17 cellular contexts compared by ENCODE assay signal in the genomic region with DNA sequence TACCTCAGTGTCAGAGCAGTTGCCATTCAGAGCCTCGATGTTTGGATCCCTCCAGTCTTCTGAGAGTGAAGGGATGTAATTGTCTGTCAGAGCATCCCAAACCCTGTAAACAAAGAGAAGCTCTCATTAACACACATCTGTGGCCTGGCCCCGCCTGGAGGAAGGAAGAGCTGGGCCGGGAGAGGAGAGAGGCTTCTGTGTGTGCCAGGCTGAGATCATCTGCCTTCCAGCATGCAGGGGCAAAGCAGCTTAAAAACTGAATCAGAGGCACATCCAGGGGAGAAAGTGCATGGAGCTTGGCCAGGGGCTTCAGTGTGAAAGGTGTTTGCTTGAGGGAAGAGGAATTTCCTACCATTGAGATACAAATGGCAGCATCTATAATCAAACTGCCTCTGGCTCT. TPM values are rescaled to one million over a fixed set of nuclear protein-coding genes. Genes with fewer than 3 reads are reported as not detected.
DNase-seq lines count a peak whose midpoint lies in the region; ATAC-seq and TF ChIP-seq lines count a peak whose summit lies in the region.
"Had no signal": no experiment of that assay in that cellular context is flagged by ENCODE, and none has a peak within 500 bp of the region (broad histone marks: within the 10 kb centered on the region; RNA-seq: fewer than 3 reads in every experiment).

No MANE protein-coding gene starts in this region.

- H3K9ac ChIP-seq in SK-N-SH, result no peak overlapping the region
- H3K9ac ChIP-seq in endodermal cell (ENCODE audit: extremely low read depth, low read length, poor library complexity, severe bottlenecking), result no peak overlapping the region

- CTCF ChIA-PET in SK-N-SH (lab: Yijun Ruan, JAX), result interaction anchor here (0.9 to 1.7 kb wide), 4 partner anchors 8 to 30 kb away, joined by 3 to 7 read pairs (median 6); a partner anchor contains a TSS

- no peaks in the 10 kb centered on the region for H4K20me1 ChIP-seq in SK-N-SH (ENCODE audit: insufficient read depth)

- ATAC-seq in SK-N-SH treated with all-trans-retinoic acid at 6 μM for 48 hours (no peak), upper lobe of right lung (no peak), HG02970 (IDR thresholded peaks at IDR 0.05; ENCODE audit: low FRiP score, unreplicated experiment) (no peak)
- ATAC-seq: activated CD8-positive, alpha-beta T cell treated with anti-CD3 and anti-CD28 coated beads for 36 hours had no signal

- TF ChIP-seq POLR2A in thyroid gland (IDR thresholded peaks at IDR 0.05), result no peak

- no peaks in the 10 kb centered on the region for H3K36me3 Mint-ChIP-seq in endodermal cell (ENCODE audit: low read depth)
- H3K36me3 Mint-ChIP-seq: type B pancreatic cell had no signal

- H2AFZ ChIP-seq in SK-N-SH (ENCODE audit: low read depth), result no peak overlapping the region

- H3K9me3 Mint-ChIP-seq in endodermal cell, result no peaks in the 10 kb centered on the region
- H3K9me3 Mint-ChIP-seq: activated CD8-positive, alpha-beta T cell treated with anti-CD3 and anti-CD28 coated beads for 36 hours; type B pancreatic cell had no signal

- H3K36me3 ChIP-seq in SK-N-SH (replicated peaks in 1 of 2; ENCODE audit: control insufficient read depth in 1 of 2, insufficient read depth in 2 of 2, low read length in 1 of 2) (no peaks in the 10 kb centered on the region), endodermal cell (ENCODE audit: control insufficient read depth, insufficient read depth, low read length) (peaks cover 4% of the 10 kb centered on the region), upper lobe of right lung (no peaks in the 10 kb centered on the region), thyroid gland (no peaks in the 10 kb centered on the region)
- H3K36me3 ChIP-seq: WERI-Rb-1 had no signal

- TF ChIP-seq CTCF in SK-N-SH (IDR thresholded peaks at IDR 0.05) (no peak), endodermal cell (conservative IDR thresholded peaks at IDR 0.05) (no peak), upper lobe of right lung (IDR thresholded peaks at IDR 0.05) (no peak), thyroid gland (IDR thresholded peaks at IDR 0.05) (no peak)

- no peak overlapping the region for H3K27ac ChIP-seq in SK-N-SH (ENCODE audit: low read depth in 2 of 2, low read length in 1 of 2)
- H3K27ac ChIP-seq in endodermal cell (ENCODE audit: low read depth, low read length), result peak overlapping the region; percentile 77
- peak overlapping the region; percentile 94 for H3K27ac ChIP-seq in layer of hippocampus (ENCODE audit: low read depth, low read length)
- no peak overlapping the region for H3K27ac ChIP-seq in upper lobe of right lung
- H3K27ac ChIP-seq in thyroid gland, result no peak overlapping the region
- H3K27ac ChIP-seq: WERI-Rb-1 had no signal

- peak; percentile 40 for DNase-seq in SK-N-SH
- peak; percentile 65 for DNase-seq in endodermal cell
- DNase-seq in upper lobe of right lung, result no peak
- no peak for DNase-seq in thyroid gland
- DNase-seq in NCI-H748 (lab: John Stamatoyannopoulos, UW; ENCODE audit: unreplicated experiment), result no peak
- DNase-seq: activated CD8-positive, alpha-beta T cell treated with anti-CD3 and anti-CD28 coated beads for 36 hours; cerebellar nuclear complex; KG1; NCI-H1092 treated with DMSO at 0.1 percent for 48 hours; NCI-H2171 treated with DMSO at 0.1 percent for 48 hours; RPMI8226; T-helper 1 cell; WERI-Rb-1 had no signal

- no peak overlapping the region for H3K4me2 ChIP-seq in SK-N-SH

- H3K4me1 ChIP-seq in SK-N-SH (ENCODE audit: control insufficient read depth in 1 of 2, insufficient read depth in 2 of 2, low read depth in 1 of 2, low read length in 1 of 2) (peaks cover 0 to 4% of the 10 kb centered on the region in 2 experiments; a peak in 1 of 4 replicates), endodermal cell (ENCODE audit: control insufficient read depth, insufficient read depth, low read length) (no peaks in the 10 kb centered on the region), upper lobe of right lung (no peaks in the 10 kb centered on the region), thyroid gland (no peaks in the 10 kb centered on the region)

- no peaks in the 10 kb centered on the region for H3F3A ChIP-seq in SK-N-SH (replicated peaks; ENCODE audit: insufficient read depth)

- peaks cover 36% of the 10 kb centered on the region for H3K27me3 Mint-ChIP-seq in endodermal cell (ENCODE audit: insufficient read depth)
- H3K27me3 Mint-ChIP-seq: type B pancreatic cell had no signal

- no peak for TF ChIP-seq EP300 in SK-N-SH (IDR thresholded peaks at IDR 0.05; ENCODE audit: borderline replicate concordance in 1 of 2, low read depth in 1 of 2, low read length in 1 of 2)

- no peak overlapping the region for H3K27ac Mint-ChIP-seq in endodermal cell
- H3K27ac Mint-ChIP-seq: activated CD8-positive, alpha-beta T cell treated with anti-CD3 and anti-CD28 coated beads for 36 hours; type B pancreatic cell had no signal

- WGBS in SK-N-SH (ENCODE audit: low lambda C conversion rate), result 53% methylated on average over 3 of the region's 3 CpGs
- whole genome bisulfite sequencing in endodermal cell (ENCODE audit: insufficient coverage in 1 of 2, insufficient read length in 1 of 2), 2 experiments, result 78 to 84% methylated on average over 3 of the region's 3 CpGs
- WGBS in thyroid gland, 2 donors, result 51 to 63% methylated on average over 3 of the region's 3 CpGs

- H3K27me3 ChIP-seq in SK-N-SH (ENCODE audit: insufficient read depth) (no peaks in the 10 kb centered on the region), endodermal cell (ENCODE audit: control insufficient read depth, insufficient read depth, low read length, poor library complexity, severe bottlenecking) (peaks cover 6% of the 10 kb centered on the region), layer of hippocampus (ENCODE audit: control insufficient read depth, insufficient read depth, low read length) (no peaks in the 10 kb centered on the region), upper lobe of right lung (no peaks in the 10 kb centered on the region), thyroid gland (no peaks in the 10 kb centered on the region)

- no peaks in the 10 kb centered on the region for H3K9me2 ChIP-seq in SK-N-SH

- H3K79me2 ChIP-seq in SK-N-SH (ENCODE audit: insufficient read depth), result no peaks in the 10 kb centered on the region

- H3K9me3 ChIP-seq in SK-N-SH (no peaks in the 10 kb centered on the region), endodermal cell (ENCODE audit: control insufficient read depth, low read length) (peaks cover 5% of the 10 kb centered on the region), upper lobe of right lung (no peaks in the 10 kb centered on the region), thyroid gland (no peaks in the 10 kb centered on the region)

- H3K4me1 Mint-ChIP-seq in endodermal cell, result peaks cover 18% of the 10 kb centered on the region

- POLR2A ChIA-PET in SK-N-SH (lab: Yijun Ruan, JAX), result interaction anchor here (0.7 to 0.8 kb wide), 2 partner anchors 88 to 385 kb away, joined by 3 read pairs; no protein-coding TSS in a partner anchor

- intact Hi-C loops in upper lobe of right lung (cut with DNase I) (no loop called here), thyroid gland (cut with DNase I) (no loop called here)

- no peak for TF ChIP-seq RAD21 in SK-N-SH (IDR thresholded peaks at IDR 0.05; ENCODE audit: low read length)

- no peak overlapping the region for H3K4me3 Mint-ChIP-seq in endodermal cell
- H3K4me3 Mint-ChIP-seq: activated CD8-positive, alpha-beta T cell treated with anti-CD3 and anti-CD28 coated beads for 36 hours; type B pancreatic cell had no signal

- H3K4me3 ChIP-seq in SK-N-SH (ENCODE audit: low read depth in 2 of 2, low read length in 1 of 2) (no peak overlapping the region), endodermal cell (ENCODE audit: low read length) (no peak overlapping the region), upper lobe of right lung (no peak overlapping the region), thyroid gland (replicated peaks in 1 of 3) (no peak overlapping the region)

TF ChIP-seq in SK-N-SH, 30 proteins besides CTCF, POLR2A, EP300 and RAD21:
- no peak for TF ChIP-seq FOXJ3 (CRISPR knock-in tag; IDR thresholded peaks at IDR 0.05)
- TF ChIP-seq TEAD4 (IDR thresholded peaks at IDR 0.05; ENCODE audit: borderline replicate concordance, insufficient read depth), result no peak
TF ChIP-seq in SK-N-SH: peak in this region for 0.

TF ChIP-seq in SK-N-SH treated with all-trans-retinoic acid at 6 μM for 48 hours, 23 proteins besides CTCF, POLR2A, EP300 and RAD21 (continues in another document):
- no peak for TF ChIP-seq ZNF8 (CRISPR knock-in tag; IDR thresholded peaks at IDR 0.05)
- TF ChIP-seq PPARA (CRISPR knock-in tag; IDR thresholded peaks at IDR 0.05; ENCODE audit: borderline replicate concordance), result no peak
- no peak for TF ChIP-seq ZFP3 (CRISPR knock-in tag; IDR thresholded peaks at IDR 0.05)
- TF ChIP-seq, protein P1, sequence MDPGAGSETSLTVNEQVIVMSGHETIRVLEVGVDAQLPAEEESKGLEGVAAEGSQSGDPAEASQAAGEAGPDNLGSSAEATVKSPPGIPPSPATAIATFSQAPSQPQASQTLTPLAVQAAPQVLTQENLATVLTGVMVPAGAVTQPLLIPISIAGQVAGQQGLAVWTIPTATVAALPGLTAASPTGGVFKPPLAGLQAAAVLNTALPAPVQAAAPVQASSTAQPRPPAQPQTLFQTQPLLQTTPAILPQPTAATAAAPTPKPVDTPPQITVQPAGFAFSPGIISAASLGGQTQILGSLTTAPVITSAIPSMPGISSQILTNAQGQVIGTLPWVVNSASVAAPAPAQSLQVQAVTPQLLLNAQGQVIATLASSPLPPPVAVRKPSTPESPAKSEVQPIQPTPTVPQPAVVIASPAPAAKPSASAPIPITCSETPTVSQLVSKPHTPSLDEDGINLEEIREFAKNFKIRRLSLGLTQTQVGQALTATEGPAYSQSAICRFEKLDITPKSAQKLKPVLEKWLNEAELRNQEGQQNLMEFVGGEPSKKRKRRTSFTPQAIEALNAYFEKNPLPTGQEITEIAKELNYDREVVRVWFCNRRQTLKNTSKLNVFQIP (CRISPR knock-in tag; IDR thresholded peaks at IDR 0.05; ENCODE audit: borderline replicate concordance, low read depth), result no peak
- no peak for TF ChIP-seq TOX (CRISPR knock-in tag; IDR thresholded peaks at IDR 0.05; ENCODE audit: borderline replicate concordance)
- no peak for TF ChIP-seq BACH2 (CRISPR knock-in tag; IDR thresholded peaks at IDR 0.05; ENCODE audit: borderline replicate concordance)
- no peak for TF ChIP-seq SNAI2 (CRISPR knock-in tag; IDR thresholded peaks at IDR 0.05)

RNA-seq across cellular contexts. Expression of a gene that starts 14.5 kb away (rescaled TPM):
- 8.3 and 9.7 TPM in 2 replicates for polyA plus RNA-seq in SK-N-SH (2012; rRNA removed)
- 8.9 and 9.2 TPM in 2 replicates for polyA plus RNA-seq in SK-N-SH (2012; cell fraction: cytosol; rRNA removed)
- polyA plus RNA-seq in SK-N-SH (2012; cell fraction: nucleus; rRNA removed), result 6.2 and 6.6 TPM in 2 replicates
- total RNA-seq in endodermal cell (10 to 100 TPM; 11.5 to 13.7 TPM), upper lobe of right lung (29.8 TPM), thyroid gland (10 to 100 TPM in 3 of 4 donors, 1 to 10 TPM in 1; 8.0 to 27.5 (median 15.1) TPM)
- 152 TPM for polyA plus RNA-seq in endodermal cell (2013, experiment 1 of 2)
- 151 TPM for polyA plus RNA-seq in endodermal cell (2013, experiment 2 of 2)

Comparison
In these comparisons a context has a peak if more than half of its experiments do, and no peak if none do; other contexts are left out.
1. DNase-seq: peak in SK-N-SH (single experiment) and endodermal cell (single experiment); none in upper lobe of right lung (single experiment), thyroid gland (0 of 2) and NCI-H748 (single experiment).
2. H3K27ac ChIP-seq: peak in endodermal cell (single experiment) and layer of hippocampus (single experiment); none in SK-N-SH (0 of 2), upper lobe of right lung (single experiment) and thyroid gland (0 of 3).